In genomic region chr16:13110124-13110796, GRCh38 we compare ENCODE assay signal across 11 cellular contexts.
A peak's percentile ranks its signal among the peaks of the same experiment; 100 is the strongest.
DNase-seq lines count a peak whose midpoint lies in the region; ATAC-seq and TF ChIP-seq lines count a peak whose summit lies in the region.
"Had no signal": no experiment of that assay in that cellular context is flagged by ENCODE, and none has a peak within 500 bp of the region (broad histone marks: within the 10 kb centered on the region; RNA-seq: fewer than 3 reads in every experiment).

No MANE protein-coding gene starts in this region.

- H3K27me3 ChIP-seq in RWPE2 (ENCODE audit: insufficient read depth, poor library complexity, severe bottlenecking), result no peaks in the 10 kb centered on the region
- H3K27me3 ChIP-seq: vagina had no signal

- H3K4me1 Mint-ChIP-seq in neural crest cell, result peaks cover 33% of the 10 kb centered on the region
- H3K4me1 Mint-ChIP-seq: IgD-negative memory B cell had no signal

- H3K36me3 ChIP-seq in RWPE2 (ENCODE audit: low read depth), result no peaks in the 10 kb centered on the region
- H3K36me3 ChIP-seq: vagina had no signal

- peaks cover 3% of the 10 kb centered on the region for H3K9me3 Mint-ChIP-seq in neural crest cell

- peak overlapping the region; percentile 91 for H3K27ac Mint-ChIP-seq in neural crest cell (ENCODE audit: unreplicated experiment)
- H3K27ac Mint-ChIP-seq: IgD-negative memory B cell had no signal

- TF ChIP-seq CTCF in AG10803 (conservative IDR thresholded peaks at IDR 0.05; ENCODE audit: low read length) (no peak), RWPE2 (IDR thresholded peaks at IDR 0.05; ENCODE audit: poor library complexity, severe bottlenecking) (no peak), fibroblast of mammary gland (conservative IDR thresholded peaks at IDR 0.05; ENCODE audit: control insufficient read depth, insufficient read depth, low read depth, low read length) (no peak), neural crest cell (conservative IDR thresholded peaks at IDR 0.05) (no peak), GM10248 (IDR thresholded peaks at IDR 0.05; ENCODE audit: control extremely low read depth, extremely low read depth, low read depth, missing control alignments) (no peak)

- H3K27me3 Mint-ChIP-seq in neural crest cell (ENCODE audit: low read depth), result no peaks in the 10 kb centered on the region
- H3K27me3 Mint-ChIP-seq: IgD-negative memory B cell had no signal

- POLR2A ChIA-PET in GM10248 (lab: Yijun Ruan, JAX), result no interaction called here

- intact Hi-C loops in Right ventricle myocardium inferior (cut with DNase I), result no loop called here

- H3K27ac ChIP-seq in RWPE2 (ENCODE audit: poor library complexity, severe bottlenecking), result peak overlapping the region; percentile 97
- H3K27ac ChIP-seq: vagina had no signal

- no peak overlapping the region for H3K4me3 ChIP-seq in AG10803 (ENCODE audit: low read length)
- no peak overlapping the region for H3K4me3 ChIP-seq in RWPE2 (ENCODE audit: severe bottlenecking)
- no peak overlapping the region for H3K4me3 ChIP-seq in fibroblast of mammary gland (ENCODE audit: control insufficient read depth, low read depth, low read length)
- H3K4me3 ChIP-seq: vagina had no signal

- H3K36me3 Mint-ChIP-seq in neural crest cell (ENCODE audit: low read depth), result no peaks in the 10 kb centered on the region

- CTCF ChIA-PET in GM10248 (lab: Yijun Ruan, JAX), result no interaction called here

- ATAC-seq in RWPE2 (ENCODE audit: low read depth) (peak; percentile 87), HG02759 (IDR thresholded peaks at IDR 0.05; ENCODE audit: unreplicated experiment) (no peak), Right ventricle myocardium inferior (no peak)

- peaks cover 11% of the 10 kb centered on the region for H3K4me1 ChIP-seq in RWPE2 (ENCODE audit: insufficient read depth, poor library complexity, severe bottlenecking)
- H3K4me1 ChIP-seq: vagina had no signal

- DNase-seq in AG10803 (ENCODE audit: low read depth) (peak; percentile 86), RWPE2 (ENCODE audit: low spot score) (peak; percentile 65), fibroblast of mammary gland (ENCODE audit: low read depth) (peak; percentile 75), neural crest cell (ENCODE audit: low read depth, low spot score) (peak; percentile 20), GM10248 (ENCODE audit: extremely low spot score) (no peak), SK-N-DZ (ENCODE audit: low spot score) (no peak), Right ventricle myocardium inferior (ENCODE audit: missing footprints) (no peak)
- DNase-seq: NCI-H345 had no signal

- H3K4me3 Mint-ChIP-seq in neural crest cell, result peak overlapping the region; percentile 3
- H3K4me3 Mint-ChIP-seq: IgD-negative memory B cell had no signal

- H3K9me3 ChIP-seq in RWPE2 (ENCODE audit: severe bottlenecking), result peaks cover 3% of the 10 kb centered on the region
- H3K9me3 ChIP-seq: vagina had no signal

Comparison
In these comparisons a context has a peak if more than half of its experiments do, and no peak if none do; other contexts are left out.
1. DNase-seq: peak in AG10803 (single experiment), RWPE2 (single experiment), fibroblast of mammary gland (single experiment) and neural crest cell (single experiment); none in GM10248 (single experiment), SK-N-DZ (single experiment) and Right ventricle myocardium inferior (single experiment).